ENCODE assay signal across 1 cellular context in the genomic region with DNA sequence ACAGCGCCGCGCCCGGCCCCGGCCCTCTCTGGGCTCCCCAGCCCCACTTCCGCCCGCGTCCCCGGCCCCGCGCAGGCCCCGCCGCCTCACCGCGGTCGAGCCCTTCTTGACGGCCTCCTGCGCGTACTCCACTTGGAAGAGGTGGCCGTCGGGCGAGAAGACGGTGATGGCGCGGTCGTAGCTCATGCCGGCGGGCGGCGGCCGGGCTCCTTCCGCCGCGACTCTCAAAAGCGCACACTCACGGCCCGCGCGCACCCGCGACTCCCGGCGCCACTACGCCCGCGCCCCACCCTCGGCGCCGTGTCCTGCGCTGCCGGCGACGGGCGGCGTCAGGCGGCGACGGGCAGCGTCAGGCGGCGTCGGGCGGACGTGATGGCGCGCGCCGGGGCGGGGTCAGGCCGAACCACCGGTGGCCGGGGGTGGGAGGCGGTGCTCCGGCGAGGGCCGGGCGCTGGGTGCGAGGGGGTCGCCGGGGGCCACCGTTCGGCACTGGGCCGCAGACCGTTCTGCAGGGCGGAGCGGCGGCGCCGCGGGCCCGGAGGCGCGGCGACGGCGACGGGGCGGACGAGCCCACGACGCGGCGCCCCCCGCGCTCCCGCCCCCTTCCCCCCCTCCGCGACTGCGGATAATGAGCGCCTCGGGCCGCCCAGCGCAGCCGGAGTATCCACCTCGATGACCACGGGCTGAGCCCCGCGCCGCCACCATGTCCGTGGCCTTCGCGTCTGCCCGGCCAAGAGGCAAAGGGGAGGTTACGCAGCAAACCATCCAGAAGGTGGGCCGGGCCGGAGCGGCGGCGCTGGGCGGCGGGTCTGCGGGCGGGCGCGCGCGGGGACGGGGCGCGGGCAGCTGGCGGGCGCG.
TF ChIP-seq lines count a peak whose summit lies in the region.

PSMA7 (minus strand) TSS at position 277 of the 858 bp plus-strand sequence; CDS start at position 186, 91 bp downstream.
A gene with protein sequence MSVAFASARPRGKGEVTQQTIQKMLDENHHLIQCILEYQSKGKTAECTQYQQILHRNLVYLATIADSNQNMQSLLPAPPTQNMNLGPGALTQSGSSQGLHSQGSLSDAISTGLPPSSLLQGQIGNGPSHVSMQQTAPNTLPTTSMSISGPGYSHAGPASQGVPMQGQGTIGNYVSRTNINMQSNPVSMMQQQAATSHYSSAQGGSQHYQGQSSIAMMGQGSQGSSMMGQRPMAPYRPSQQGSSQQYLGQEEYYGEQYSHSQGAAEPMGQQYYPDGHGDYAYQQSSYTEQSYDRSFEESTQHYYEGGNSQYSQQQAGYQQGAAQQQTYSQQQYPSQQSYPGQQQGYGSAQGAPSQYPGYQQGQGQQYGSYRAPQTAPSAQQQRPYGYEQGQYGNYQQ (plus strand): TSS at position 652 of the 858 bp plus-strand sequence. CDS start 52 bp downstream, at position 704.

TF ChIP-seq in endothelial cell of umbilical vein, 7 proteins besides CTCF, POLR2A, EP300 and RAD21:
- TF ChIP-seq MYC (IDR thresholded peaks at IDR 0.05; ENCODE audit: low read depth, low read length) (no peak), GATA2 (IDR thresholded peaks at IDR 0.05; ENCODE audit: insufficient read depth, insufficient read length, low read depth, low read length) (no peak), POLR2AphosphoS5 (IDR thresholded peaks at IDR 0.05; ENCODE audit: insufficient read depth, low read depth, low read length) (peak; percentile 83)
TF ChIP-seq in endothelial cell of umbilical vein: peak in this region for 1.
